In the genomic region with DNA sequence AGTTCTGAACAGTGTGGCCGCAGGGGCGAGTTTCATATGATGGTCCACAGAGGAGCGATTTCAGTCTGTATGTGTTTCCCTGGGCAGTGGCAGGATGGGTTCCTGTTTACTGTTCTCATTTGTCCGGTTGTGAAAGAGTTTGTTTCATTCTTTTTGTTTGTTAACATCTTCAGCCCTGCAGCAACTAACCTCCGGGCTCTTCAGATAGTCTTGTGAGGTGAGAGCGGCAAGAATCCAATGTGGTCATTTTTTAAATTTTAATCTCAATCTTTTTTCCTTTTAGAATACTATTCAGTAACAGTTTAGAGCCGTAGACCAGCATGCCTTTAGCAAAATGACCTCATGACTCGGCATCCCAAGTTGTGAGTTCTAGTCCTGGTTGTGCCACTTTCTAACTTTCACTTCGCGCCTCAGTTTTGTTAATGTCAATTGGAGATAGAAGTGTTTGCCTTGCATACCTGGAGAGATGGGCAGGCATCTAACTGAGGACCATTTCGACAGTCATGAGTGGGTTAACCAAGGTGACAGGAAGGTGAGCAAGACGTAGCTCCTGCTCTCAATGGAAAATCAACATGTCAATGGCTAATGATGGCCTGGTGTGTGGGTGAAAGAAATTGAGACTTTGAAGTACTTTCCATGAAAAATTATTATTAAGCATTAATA, we compare ENCODE assay signal across 23 cellular contexts.
"Had no signal": no experiment of that assay in that cellular context is flagged by ENCODE, and none has a peak within 500 bp of the region (broad histone marks: within the 10 kb centered on the region; RNA-seq: fewer than 3 reads in every experiment).

No MANE protein-coding gene starts in this region.

- H3K4me1 ChIP-seq: body of pancreas, upper lobe of right lung had no signal

- H3K4me2 ChIP-seq: smooth muscle cell had no signal

- H3K4me3 Mint-ChIP-seq: activated B cell treated with CpG ODN at 0.5 μM for 24 hours; activated naive CD4-positive, alpha-beta T cell treated with anti-CD3 and anti-CD28 coated beads, Interleukin-2, amount 10 ng/mL, durations not matched to agents 7 days and 5 days; dendritic cell treated with granulocyte-macrophage colony-stimulating factor and Interleukin-4, amounts not matched to agents 40 ng/mL and 50 ng/mL, for 4 days; naive B cell had no signal

- H3K27ac Mint-ChIP-seq: activated B cell treated with CpG ODN at 0.5 μM for 24 hours; activated naive CD4-positive, alpha-beta T cell treated with anti-CD3 and anti-CD28 coated beads, Interleukin-2, amount 10 ng/mL, durations not matched to agents 7 days and 5 days; dendritic cell treated with granulocyte-macrophage colony-stimulating factor and Interleukin-4, amounts not matched to agents 40 ng/mL and 50 ng/mL, for 4 days; naive B cell had no signal

- DNase-seq: activated B cell treated with CpG ODN at 0.5 μM for 24 hours; activated CD4-positive, alpha-beta T cell treated with anti-CD3 and anti-CD28 coated beads for 4 hours; activated CD4-positive, alpha-beta T cell treated with anti-CD3 and anti-CD28 coated beads, Interleukin-2, amount 50 U/mL, for 48 hours; activated CD8-positive, alpha-beta memory T cell treated with anti-CD3 and anti-CD28 coated beads, Interleukin-2, amount 50 U/mL, for 48 hours; activated naive CD4-positive, alpha-beta T cell treated with anti-CD3 and anti-CD28 coated beads, Interleukin-2, amount 10 ng/mL, durations not matched to agents 7 days and 5 days; activated T-cell treated with anti-CD3 and anti-CD28 coated beads, Interleukin-2, amount 50 U/mL, for 48 hours; body of pancreas; caudate nucleus; effector CD4-positive, alpha-beta T cell; foreskin fibroblast; glutamatergic neuron; hippocampal formation; left ventricle myocardium superior; mesendoderm; naive B cell; sigmoid colon; stimulated activated CD4-positive, alpha-beta T cell treated with anti-CD3 and anti-CD28 coated beads, Interleukin-15, amount 100 ng/mL, for 24 hours; stimulated activated CD8-positive, alpha-beta memory T cell treated with anti-CD3 and anti-CD28 coated beads, Interleukin-4, amount 100 ng/mL, for 48 hours; stimulated activated naive CD4-positive, alpha-beta T cell treated with Interleukin-2 at 50 U/mL for 16 hours; T-helper 9 cell; upper lobe of right lung had no signal

- H3K27me3 Mint-ChIP-seq: activated B cell treated with CpG ODN at 0.5 μM for 24 hours, naive B cell had no signal

- H3K4me3 ChIP-seq: body of pancreas, sigmoid colon, smooth muscle cell, upper lobe of right lung had no signal

- H3K4me1 Mint-ChIP-seq: activated naive CD4-positive, alpha-beta T cell treated with anti-CD3 and anti-CD28 coated beads, Interleukin-2, amount 10 ng/mL, durations not matched to agents 7 days and 5 days had no signal

- H3K36me3 ChIP-seq: sigmoid colon, upper lobe of right lung had no signal

- H3K9me3 ChIP-seq: body of pancreas, sigmoid colon, upper lobe of right lung had no signal

- H3K27me3 ChIP-seq: body of pancreas, sigmoid colon, upper lobe of right lung had no signal

- H3K9me3 Mint-ChIP-seq: activated B cell treated with CpG ODN at 0.5 μM for 24 hours; activated naive CD4-positive, alpha-beta T cell treated with anti-CD3 and anti-CD28 coated beads, Interleukin-2, amount 10 ng/mL, durations not matched to agents 7 days and 5 days; dendritic cell treated with granulocyte-macrophage colony-stimulating factor and Interleukin-4, amounts not matched to agents 40 ng/mL and 50 ng/mL, for 4 days; naive B cell had no signal

- H3K36me3 Mint-ChIP-seq: activated naive CD4-positive, alpha-beta T cell treated with anti-CD3 and anti-CD28 coated beads, Interleukin-2, amount 10 ng/mL, durations not matched to agents 7 days and 5 days; naive B cell had no signal

- H3K27ac ChIP-seq: body of pancreas, upper lobe of right lung had no signal

- ATAC-seq: left ventricle myocardium superior, upper lobe of right lung had no signal
